10 cellular contexts compared by ENCODE assay signal in genomic region chr9:95264954-95265615, GRCh38. TPM values are rescaled to one million over a fixed set of nuclear protein-coding genes. Genes with fewer than 3 reads are reported as not detected.
DNase-seq lines count a peak whose midpoint lies in the region; ATAC-seq and TF ChIP-seq lines count a peak whose summit lies in the region.
"Had no signal": no experiment of that assay in that cellular context is flagged by ENCODE, and none has a peak within 500 bp of the region (broad histone marks: within the 10 kb centered on the region; RNA-seq: fewer than 3 reads in every experiment).

No MANE protein-coding gene starts in this region.

- H3K27ac ChIP-seq in PC-3 (ENCODE audit: low read length), result no peak overlapping the region
- no peak overlapping the region for H3K27ac ChIP-seq in esophagus muscularis mucosa (replicated peaks in 1 of 4)
- H3K27ac ChIP-seq: ascending aorta had no signal

- H3K79me2 ChIP-seq in PC-3 (ENCODE audit: low read length), result no peaks in the 10 kb centered on the region

- H2AFZ ChIP-seq in PC-3 (ENCODE audit: low read length), result no peak overlapping the region

- no peak for TF ChIP-seq POLR2A in esophagus muscularis mucosa (IDR thresholded peaks at IDR 0.05; ENCODE audit: low read depth)

- DNase-seq in GM10266 (ENCODE audit: extremely low spot score) (no peak), PC-3 (peak; percentile 38), esophagus muscularis mucosa (ENCODE audit: extremely low spot score) (no peak), renal cortical epithelial cell (ENCODE audit: low read depth) (peak; percentile 69), NCI-H345 treated with DMSO at 0.1 percent for 48 hours (lab: John Stamatoyannopoulos, UW; ENCODE audit: unreplicated experiment) (no peak), omental fat pad (ENCODE audit: low spot score) (no peak)
- DNase-seq: NCI-H1092 treated with DMSO at 0.1 percent for 48 hours had no signal

- no TSS peak for BruUV-seq in PC-3 (replicated peaks; lab: Mats Ljungman, UMichigan)

- ATAC-seq in PC-3, result no peak
- no peak for ATAC-seq in HG02759 (IDR thresholded peaks at IDR 0.05; ENCODE audit: unreplicated experiment)
- ATAC-seq in omental fat pad (ENCODE audit: low FRiP score), result no peak
- ATAC-seq: WTC11 had no signal

- H3K36me3 ChIP-seq in PC-3 (ENCODE audit: low read depth, low read length) (no peaks in the 10 kb centered on the region), esophagus muscularis mucosa (no peaks in the 10 kb centered on the region)
- H3K36me3 ChIP-seq: ascending aorta had no signal

- H3K27me3 ChIP-seq in PC-3 (ENCODE audit: low read length) (no peaks in the 10 kb centered on the region), esophagus muscularis mucosa (no peaks in the 10 kb centered on the region)
- H3K27me3 ChIP-seq: ascending aorta had no signal

- no peak for TF ChIP-seq EP300 in esophagus muscularis mucosa (IDR thresholded peaks at IDR 0.05)

- CTCF ChIA-PET in PC-3 (lab: Charles Lee), result no interaction called here

- POLR2A ChIA-PET in PC-3 (lab: Charles Lee; ENCODE audit: unreplicated experiment), result interaction anchor here (0.7 kb wide), 1 partner anchor 14 kb away, joined by 12 read pairs; no protein-coding TSS in a partner anchor

- peak; percentile 11 for TF ChIP-seq CTCF in GM10266 (IDR thresholded peaks at IDR 0.05; ENCODE audit: control insufficient read depth, insufficient read depth, low read depth, missing control alignments)
- peak; percentile 62 for TF ChIP-seq CTCF in PC-3 (conservative IDR thresholded peaks at IDR 0.05; ENCODE audit: low read depth, low read length)
- peak in 2 of 3 experiments; percentile 16 to 36 for TF ChIP-seq CTCF in esophagus muscularis mucosa (IDR thresholded peaks at IDR 0.05)
- no peak for TF ChIP-seq CTCF in omental fat pad (IDR thresholded peaks at IDR 0.05)

- H3K4me3 ChIP-seq in PC-3 (ENCODE audit: low read length) (no peak overlapping the region), esophagus muscularis mucosa (no peak overlapping the region)
- H3K4me3 ChIP-seq: ascending aorta had no signal

- H3K9me2 ChIP-seq in PC-3 (replicated peaks; ENCODE audit: low read length), result no peaks in the 10 kb centered on the region

- no peaks in the 10 kb centered on the region for H3F3A ChIP-seq in PC-3 (ENCODE audit: low read length, unreplicated experiment)

- H3K4me1 ChIP-seq in PC-3 (ENCODE audit: insufficient read depth, low read length) (no peaks in the 10 kb centered on the region), esophagus muscularis mucosa (peaks cover 3 to 30% (median 19%) of the 10 kb centered on the region in 4 donors)
- H3K4me1 ChIP-seq: ascending aorta had no signal

- 79% methylated on average over 5 of the region's 5 CpGs for WGBS in esophagus muscularis mucosa

- H3K9me3 ChIP-seq in PC-3 (ENCODE audit: low read length) (no peaks in the 10 kb centered on the region), esophagus muscularis mucosa (no peaks in the 10 kb centered on the region)
- H3K9me3 ChIP-seq: ascending aorta had no signal

- no peak overlapping the region for H3K4me2 ChIP-seq in PC-3 (ENCODE audit: low read length)

- intact Hi-C loops in PC-3 (cut with micrococcal nuclease) (loop anchor here (5.0 to 10.0 kb wide), 3 partner anchors 42 to 950 kb away; no protein-coding TSS in a partner anchor), esophagus muscularis mucosa (cut with DNase I) (loop anchor here (5.0 to 10.0 kb wide), 3 partner anchors 60 to 583 kb away; no protein-coding TSS in a partner anchor)

- H4K20me1 ChIP-seq in PC-3 (ENCODE audit: low read length), result no peaks in the 10 kb centered on the region

- no peak overlapping the region for H3K9ac ChIP-seq in PC-3 (ENCODE audit: low read length)

RNA-seq across cellular contexts. Expression of gene FANCC, which starts 52.4 kb away (rescaled TPM):
- total RNA-seq in PC-3 (2014; rRNA removed) (6.0 and 6.9 TPM in 2 replicates), esophagus muscularis mucosa (1 to 10 TPM; 5.3 to 9.5 (median 6.8) TPM), renal cortical epithelial cell (2.8 and 8.6 TPM in 2 replicates), omental fat pad (1 to 10 TPM; 4.6 to 6.8 (median 6.1) TPM)

Comparison
In these comparisons a context has a peak if more than half of its experiments do, and no peak if none do; other contexts are left out.
1. DNase-seq: peak in PC-3 (single experiment) and renal cortical epithelial cell (single experiment); none in GM10266 (single experiment), esophagus muscularis mucosa (single experiment), NCI-H345 treated with DMSO at 0.1 percent for 48 hours (single experiment) and omental fat pad (single experiment).
2. CTCF ChIP-seq: peak in GM10266 (single experiment), PC-3 (single experiment) and esophagus muscularis mucosa (2 of 3); none in omental fat pad (0 of 3).